In genomic region chr16:12455287-12455798, GRCh38 we compare ENCODE assay signal across 8 cellular contexts.
DNase-seq lines count a peak whose midpoint lies in the region; ATAC-seq and TF ChIP-seq lines count a peak whose summit lies in the region.

No MANE protein-coding gene starts in this region.

- no peak overlapping the region for H3K27ac ChIP-seq in OCI-LY3 (ENCODE audit: low read length)

- no peak overlapping the region for H3K4me3 Mint-ChIP-seq in activated naive CD8-positive, alpha-beta T cell treated with anti-CD3 and anti-CD28 coated beads for 36 hours

- peaks cover 23% of the 10 kb centered on the region for H3K4me1 ChIP-seq in OCI-LY3 (ENCODE audit: low read length)

- peaks cover 2% of the 10 kb centered on the region for H3K9me3 Mint-ChIP-seq in activated naive CD8-positive, alpha-beta T cell treated with anti-CD3 and anti-CD28 coated beads for 36 hours

- H3K4me3 ChIP-seq in OCI-LY3 (ENCODE audit: low read length): no peak overlapping the region

- no peaks in the 10 kb centered on the region for H3K27me3 Mint-ChIP-seq in activated naive CD8-positive, alpha-beta T cell treated with anti-CD3 and anti-CD28 coated beads for 36 hours

- ATAC-seq in left cardiac atrium (peak; percentile 78), HG02571 (IDR thresholded peaks at IDR 0.05; ENCODE audit: unreplicated experiment) (no peak), GM18517 (IDR thresholded peaks at IDR 0.05; ENCODE audit: unreplicated experiment) (no peak)

- no peaks in the 10 kb centered on the region for H3K36me3 ChIP-seq in OCI-LY3 (replicated peaks; ENCODE audit: low read depth, low read length)

- peaks cover 19% of the 10 kb centered on the region for H3K4me1 Mint-ChIP-seq in activated naive CD8-positive, alpha-beta T cell treated with anti-CD3 and anti-CD28 coated beads for 36 hours

- no peaks in the 10 kb centered on the region for H3K27me3 ChIP-seq in OCI-LY3 (ENCODE audit: low read depth, low read length)

- H3K9me3 ChIP-seq in OCI-LY3 (ENCODE audit: insufficient read depth, low read length): no peaks in the 10 kb centered on the region

- TF ChIP-seq CTCF in OCI-LY3 (IDR thresholded peaks at IDR 0.05; ENCODE audit: low read depth, low read length): peak; percentile 92

- peaks cover 4% of the 10 kb centered on the region for H3K36me3 Mint-ChIP-seq in activated naive CD8-positive, alpha-beta T cell treated with anti-CD3 and anti-CD28 coated beads for 36 hours

- peak overlapping the region; percentile 4 for H3K27ac Mint-ChIP-seq in activated naive CD8-positive, alpha-beta T cell treated with anti-CD3 and anti-CD28 coated beads for 36 hours

- no peaks in the 10 kb centered on the region; the same call in none of the 2 replicates for H4K20me1 ChIP-seq in OCI-LY3 (ENCODE audit: insufficient read depth, low read length)

- H3K79me2 ChIP-seq in OCI-LY3 (ENCODE audit: low read length): no peaks in the 10 kb centered on the region

- no peak overlapping the region for H2AFZ ChIP-seq in OCI-LY3 (ENCODE audit: low read depth, low read length)

- intact Hi-C loops in left cardiac atrium (cut with DNase I): loop anchor here (5.0 kb wide), 1 partner anchor 362 kb away; no protein-coding TSS in a partner anchor
- intact Hi-C loops in posterior vena cava (cut with DNase I): no loop called here

- in situ Hi-C loops in Caki2 (cut with HindIII; ENCODE audit: low pct_unique_long_range_greater_than_20kb, low sequenced_read_pairs): no loop called here

- H3K9ac ChIP-seq in OCI-LY3 (ENCODE audit: low read length): no peak overlapping the region

- peak; percentile 55 for DNase-seq in Caki2 (ENCODE audit: low read depth)
- DNase-seq in HPDE6-E6E7 (ENCODE audit: extremely low spot score): peak; percentile 7
- peak; percentile 34 for DNase-seq in activated naive CD8-positive, alpha-beta T cell treated with anti-CD3 and anti-CD28 coated beads for 36 hours
- DNase-seq in left cardiac atrium: peak; percentile 68
- peak; percentile 87 for DNase-seq in posterior vena cava (ENCODE audit: low spot score)

- H3K4me2 ChIP-seq in OCI-LY3 (ENCODE audit: low read length): no peak overlapping the region

Comparison
In these comparisons a context has a peak if more than half of its experiments do, and no peak if none do; other contexts are left out.
1. DNase-seq: peak in every context shown above with its lines; median percentile 87 in posterior vena cava; 68 in left cardiac atrium; 55 in Caki2; 34 in activated naive CD8-positive, alpha-beta T cell treated with anti-CD3 and anti-CD28 coated beads for 36 hours; 7 in HPDE6-E6E7.
2. ATAC-seq: peak in left cardiac atrium (2 of 2); none in HG02571 (single experiment) and GM18517 (single experiment).
3. intact Hi-C loops: an anchor here in left cardiac atrium (5.0 kb wide); none called in posterior vena cava.